In genomic region chr21:37758997-37759396, GRCh38 we compare ENCODE assay signal across 8 cellular contexts.
DNase-seq lines count a peak whose midpoint lies in the region; ATAC-seq, FAIRE-seq and TF ChIP-seq lines count a peak whose summit lies in the region.

No MANE protein-coding gene starts in this region.

- no peaks in the 10 kb centered on the region for H3K36me3 ChIP-seq in bronchial epithelial cell (ENCODE audit: control insufficient read depth, insufficient read depth, low read length)
- no peaks in the 10 kb centered on the region for H3K36me3 ChIP-seq in neutrophil

- no peak overlapping the region for H3K4me3 Mint-ChIP-seq in activated T-helper 17 cell treated with anti-CD3 and anti-CD28 coated beads, Interleukin-2, amount 50 U/mL, for 72 hours

- no peaks in the 10 kb centered on the region for H3K9me3 Mint-ChIP-seq in activated T-helper 17 cell treated with anti-CD3 and anti-CD28 coated beads, Interleukin-2, amount 50 U/mL, for 72 hours

- no peak for FAIRE-seq in bronchial epithelial cell (lab: Jason Lieb, UNC)

- H3K4me1 Mint-ChIP-seq in activated T-helper 17 cell treated with anti-CD3 and anti-CD28 coated beads, Interleukin-2, amount 50 U/mL, for 72 hours, result no peaks in the 10 kb centered on the region

- H3K36me3 Mint-ChIP-seq in activated T-helper 17 cell treated with anti-CD3 and anti-CD28 coated beads, Interleukin-2, amount 50 U/mL, for 72 hours (ENCODE audit: low read depth), result no peaks in the 10 kb centered on the region

- peaks cover 0 to 5% of the 10 kb centered on the region in 2 experiments for H3K4me1 ChIP-seq in neutrophil (ENCODE audit: control insufficient read depth in 1 of 2, insufficient read depth in 1 of 2, low read depth in 1 of 2, low read length in 1 of 2)

- H3K27me3 ChIP-seq in bronchial epithelial cell (ENCODE audit: control insufficient read depth, insufficient read depth, low read length) (no peaks in the 10 kb centered on the region), neutrophil (peaks cover 16% of the 10 kb centered on the region)

- H3K4me3 ChIP-seq in bronchial epithelial cell (ENCODE audit: low read depth, low read length) (no peak overlapping the region), neutrophil (ENCODE audit: low read depth in 1 of 2, low read length in 1 of 2) (no peak overlapping the region)

- peaks cover 7% of the 10 kb centered on the region for H3K27me3 Mint-ChIP-seq in activated T-helper 17 cell treated with anti-CD3 and anti-CD28 coated beads, Interleukin-2, amount 50 U/mL, for 72 hours

- H3K9me3 ChIP-seq in neutrophil, result no peaks in the 10 kb centered on the region

- H3K27ac ChIP-seq in neutrophil, result no peak overlapping the region

- no peak overlapping the region for H3K27ac Mint-ChIP-seq in activated T-helper 17 cell treated with anti-CD3 and anti-CD28 coated beads, Interleukin-2, amount 50 U/mL, for 72 hours

- peak; percentile 81 for DNase-seq in AG08395 (ENCODE audit: low spot score)
- DNase-seq in GM13977 (ENCODE audit: low spot score), result peak; percentile 29
- peak; percentile 14 for DNase-seq in NCI-H526 treated with DMSO at 0.1 percent for 48 hours (lab: John Stamatoyannopoulos, UW)
- DNase-seq in bronchial epithelial cell (ENCODE audit: low read depth), result peak; percentile 16
- no peak for DNase-seq in activated effector memory CD4-positive, alpha-beta T cell treated with Interleukin-2 at 50 U/mL for 16 hours

- TF ChIP-seq CTCF in GM13977 (IDR thresholded peaks at IDR 0.05; ENCODE audit: extremely low read depth, insufficient read depth, missing control alignments) (peak; percentile 24), bronchial epithelial cell (IDR thresholded peaks at IDR 0.05; ENCODE audit: insufficient read depth, low read length, severe bottlenecking) (peak; percentile 65), neutrophil (IDR thresholded peaks at IDR 0.05) (peak; percentile 88)

- in situ Hi-C loops in GM13977 (cut with MboI; ENCODE audit: low pct_unique_long_range_greater_than_20kb, low sequenced_read_pairs, unreplicated experiment), result no loop called here

- ATAC-seq in activated T-helper 17 cell treated with anti-CD3 and anti-CD28 coated beads, Interleukin-2, amount 50 U/mL, for 72 hours (replicated peaks), result no peak
- no peak for ATAC-seq in GM18870 (IDR thresholded peaks at IDR 0.05; ENCODE audit: unreplicated experiment)

Comparison
In these comparisons a context has a peak if more than half of its experiments do, and no peak if none do; other contexts are left out.
1. CTCF ChIP-seq: peak in every context shown above with its lines; median percentile 88 in neutrophil; 65 in bronchial epithelial cell; 24 in GM13977.